ENCODE assay signal across 11 cellular contexts in the genomic region with DNA sequence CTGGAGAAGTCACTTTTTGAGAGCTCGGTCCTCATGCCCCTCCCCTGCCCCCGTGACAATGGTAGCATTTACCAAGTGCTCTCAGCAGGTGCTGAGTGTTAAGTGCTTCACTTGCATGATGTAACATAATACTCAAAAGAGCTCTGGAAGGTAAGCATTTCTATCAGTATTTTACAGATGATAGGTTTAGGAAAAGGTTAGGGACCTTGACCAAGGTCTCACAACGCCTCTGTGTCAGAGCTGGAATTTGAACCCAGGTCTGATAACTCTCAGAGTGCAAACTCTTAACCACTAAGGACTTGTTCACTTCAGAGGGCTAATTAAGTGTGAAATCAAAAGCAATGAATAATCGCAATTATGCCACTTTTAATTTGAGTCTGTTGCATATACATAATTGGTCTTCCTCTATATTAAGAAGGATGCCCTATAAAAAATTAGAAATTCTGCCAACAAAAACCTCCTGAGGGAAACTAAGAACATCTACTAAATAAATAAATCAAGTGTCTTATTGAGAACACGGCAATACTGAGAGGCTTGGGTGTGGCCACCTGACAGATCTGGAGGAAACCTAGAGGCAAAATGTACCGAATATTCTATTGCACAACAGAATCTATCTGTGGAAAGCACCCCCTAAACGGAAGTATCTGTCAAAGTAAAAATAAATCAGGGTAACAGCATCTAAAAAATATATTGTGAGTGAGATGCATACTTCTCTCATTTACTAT.
A peak's percentile ranks its signal among the peaks of the same experiment; 100 is the strongest.
DNase-seq lines count a peak whose midpoint lies in the region; ATAC-seq and TF ChIP-seq lines count a peak whose summit lies in the region.
"Had no signal": no experiment of that assay in that cellular context is flagged by ENCODE, and none has a peak within 500 bp of the region (broad histone marks: within the 10 kb centered on the region; RNA-seq: fewer than 3 reads in every experiment).

No MANE protein-coding gene starts in this region.

- POLR2A ChIA-PET in activated B cell treated with CpG ODN at 0.5 μM for 24 hours (lab: Charles Lee) = interaction anchor here (0.7 to 3.4 kb wide), 15 partner anchors 9 to 109 kb away, joined by 3 to 32 read pairs (median 5); partner anchors contain the start of gene BACH2

- H3K27ac Mint-ChIP-seq in activated B cell treated with CpG ODN at 0.5 μM for 24 hours = peak overlapping the region; percentile 97
- H3K27ac Mint-ChIP-seq in mesothelial cell of epicardium = peak overlapping the region; percentile 87

- peaks cover 25% of the 10 kb centered on the region for H3K36me3 Mint-ChIP-seq in activated B cell treated with CpG ODN at 0.5 μM for 24 hours (ENCODE audit: low read depth)
- H3K36me3 Mint-ChIP-seq in mesothelial cell of epicardium = no peaks in the 10 kb centered on the region

- H3K4me3 Mint-ChIP-seq in activated B cell treated with CpG ODN at 0.5 μM for 24 hours (peak overlapping the region; percentile 78), mesothelial cell of epicardium (no peak overlapping the region)

- peaks cover 84% of the 10 kb centered on the region for H3K4me1 Mint-ChIP-seq in activated B cell treated with CpG ODN at 0.5 μM for 24 hours
- H3K4me1 Mint-ChIP-seq in mesothelial cell of epicardium = peaks cover 77% of the 10 kb centered on the region

- H3K9me3 Mint-ChIP-seq in activated B cell treated with CpG ODN at 0.5 μM for 24 hours (no peaks in the 10 kb centered on the region), mesothelial cell of epicardium (no peaks in the 10 kb centered on the region)

- TF ChIP-seq CTCF in activated B cell treated with CpG ODN at 0.5 μM for 24 hours (IDR thresholded peaks at IDR 0.05) (no peak), mesothelial cell of epicardium (IDR thresholded peaks at IDR 0.05; ENCODE audit: unreplicated experiment) (no peak)

- ATAC-seq in activated B cell treated with CpG ODN at 0.5 μM for 24 hours (ENCODE audit: low read depth) (peak; percentile 48), GM18520 (IDR thresholded peaks at IDR 0.05; ENCODE audit: unreplicated experiment) (no peak), GM21723 (IDR thresholded peaks at IDR 0.05; ENCODE audit: unreplicated experiment) (no peak)
- ATAC-seq: A549 had no signal

- CTCF ChIA-PET in activated B cell treated with CpG ODN at 0.5 μM for 24 hours (lab: Charles Lee) = interaction anchor here (0.8 to 1.0 kb wide), 2 partner anchors 29 to 292 kb away, joined by 3 to 4 read pairs; no protein-coding TSS in a partner anchor

- H3K27me3 Mint-ChIP-seq in activated B cell treated with CpG ODN at 0.5 μM for 24 hours (no peaks in the 10 kb centered on the region), mesothelial cell of epicardium (ENCODE audit: low read depth) (no peaks in the 10 kb centered on the region)

- DNase-seq in NCI-H1417 (lab: John Stamatoyannopoulos, UW) (peak in 2 of 3 experiments; percentile 46 to 58), NCI-H1417 treated with DMSO at 0.1 percent for 48 hours (lab: John Stamatoyannopoulos, UW) (no peak), NCI-H128 (lab: John Stamatoyannopoulos, UW; ENCODE audit: unreplicated experiment) (peak; percentile 41), activated B cell treated with CpG ODN at 0.5 μM for 24 hours (no peak), mesothelial cell of epicardium (ENCODE audit: low spot score in 2 of 2, unreplicated experiment in 2 of 2) (no peak)
- no peak for DNase-seq in effector CD8-positive, alpha-beta T cell (lab: John Stamatoyannopoulos, UW)
- DNase-seq: activated CD8-positive, alpha-beta memory T cell treated with anti-CD3 and anti-CD28 coated beads, Interleukin-2, amount 50 U/mL, for 48 hours; right cardiac atrium had no signal

- intact Hi-C loops in activated B cell treated with CpG ODN at 0.5 μM for 24 hours (cut with micrococcal nuclease) = loop anchor here (1.0 to 10.0 kb wide), 6 partner anchors 10 to 362 kb away; partner anchors contain the start of genes BACH2 and CASP8AP2

Comparison
In these comparisons a context has a peak if more than half of its experiments do, and no peak if none do; other contexts are left out.
1. DNase-seq: peak in NCI-H1417 (2 of 3) and NCI-H128 (single experiment); none in NCI-H1417 treated with DMSO at 0.1 percent for 48 hours (single experiment), activated B cell treated with CpG ODN at 0.5 μM for 24 hours (single experiment), mesothelial cell of epicardium (0 of 2) and effector CD8-positive, alpha-beta T cell (single experiment).